ENCODE assay signal across 1 cellular context in the genomic region with DNA sequence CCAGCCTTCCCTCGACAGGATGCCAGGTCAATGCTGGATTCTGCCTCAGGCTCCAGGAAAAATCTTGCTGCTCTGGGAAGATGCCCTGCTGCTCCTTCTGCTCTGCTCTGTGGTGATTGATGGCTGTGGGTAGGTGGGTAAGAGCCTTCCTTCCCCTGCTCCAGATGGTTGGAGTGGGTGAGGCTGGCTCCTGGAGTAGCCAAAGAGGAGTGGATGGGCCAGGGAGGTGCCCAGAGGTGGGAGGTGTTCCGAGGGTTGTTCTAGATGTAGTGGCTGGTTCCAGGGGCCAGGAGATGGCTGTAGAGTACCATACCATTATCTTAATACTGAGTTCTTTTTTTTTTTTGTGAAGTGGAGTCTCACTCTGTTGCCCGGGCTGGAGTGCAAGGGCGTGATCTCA.
TF ChIP-seq lines count a peak whose summit lies in the region.

No MANE protein-coding gene starts in this region.

TF ChIP-seq in HEK293, 187 proteins besides CTCF, POLR2A, EP300 and RAD21:
- peak; percentile 83 for TF ChIP-seq EGR2 (tag by site-specific recombination; IDR thresholded peaks at IDR 0.05; ENCODE audit: low read depth)
- no peak for TF ChIP-seq HOXA7 (CRISPR knock-in tag; IDR thresholded peaks at IDR 0.05; ENCODE audit: borderline replicate concordance)
- TF ChIP-seq ZFHX2 (tag by site-specific recombination; conservative IDR thresholded peaks at IDR 0.05): peak; percentile 60
- TF ChIP-seq GLI2 (tag by site-specific recombination; IDR thresholded peaks at IDR 0.05; ENCODE audit: borderline replicate concordance, low read depth): no peak
- TF ChIP-seq ZNF843 (tag by site-specific recombination; IDR thresholded peaks at IDR 0.05): no peak
